ENCODE assay signal across 2 cellular contexts in the genomic region with DNA sequence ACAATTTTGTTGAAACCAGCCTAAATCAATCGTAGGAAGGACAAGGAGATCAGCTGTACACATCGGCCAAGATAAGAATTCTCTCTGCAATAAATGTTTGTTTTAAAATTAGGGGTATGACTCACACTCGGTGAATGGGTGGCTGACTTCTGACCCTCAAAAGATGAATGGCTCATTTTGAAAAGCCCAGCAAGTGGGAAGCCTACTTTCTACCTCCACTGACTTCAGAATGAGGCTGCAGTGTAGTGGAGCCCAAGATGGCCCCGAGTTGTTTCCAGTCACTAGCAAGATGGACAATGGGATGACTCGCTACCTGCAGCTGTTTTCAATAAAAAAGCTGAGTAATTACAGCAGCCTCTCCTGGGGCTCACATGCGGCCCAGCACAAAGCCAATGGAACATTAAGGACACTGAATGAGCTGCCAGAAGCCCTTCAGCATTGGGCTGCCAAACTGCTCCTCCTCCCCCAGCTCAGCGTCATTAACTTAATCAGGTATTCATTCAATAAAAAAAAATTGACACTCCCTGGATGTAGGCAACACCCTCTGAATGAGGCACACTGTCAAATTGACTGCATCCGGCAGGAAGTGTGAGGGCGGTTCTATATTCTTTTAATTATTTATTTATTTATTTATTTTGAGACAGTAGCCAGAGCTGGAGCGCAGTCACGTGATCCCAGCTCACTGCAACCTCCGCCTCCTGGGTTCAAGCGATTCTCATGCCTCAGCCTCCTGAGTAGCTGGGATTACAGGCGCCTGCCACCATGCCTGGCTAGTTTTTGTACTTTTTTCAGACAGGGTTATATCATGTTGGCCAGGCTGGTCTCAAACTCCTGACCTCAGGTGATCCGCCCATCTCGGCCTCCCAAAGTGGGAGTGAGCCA.
TF ChIP-seq lines count a peak whose summit lies in the region.

No MANE protein-coding gene starts in this region.

TF ChIP-seq in IMR-90, 13 proteins besides CTCF, POLR2A, EP300 and RAD21:
- no peak for TF ChIP-seq NFE2L2 (IDR thresholded peaks at IDR 0.05; ENCODE audit: low read depth, low read length)
- TF ChIP-seq FOS (IDR thresholded peaks at IDR 0.05; ENCODE audit: low read depth, low read length) = peak; percentile 71
- TF ChIP-seq, protein P1, sequence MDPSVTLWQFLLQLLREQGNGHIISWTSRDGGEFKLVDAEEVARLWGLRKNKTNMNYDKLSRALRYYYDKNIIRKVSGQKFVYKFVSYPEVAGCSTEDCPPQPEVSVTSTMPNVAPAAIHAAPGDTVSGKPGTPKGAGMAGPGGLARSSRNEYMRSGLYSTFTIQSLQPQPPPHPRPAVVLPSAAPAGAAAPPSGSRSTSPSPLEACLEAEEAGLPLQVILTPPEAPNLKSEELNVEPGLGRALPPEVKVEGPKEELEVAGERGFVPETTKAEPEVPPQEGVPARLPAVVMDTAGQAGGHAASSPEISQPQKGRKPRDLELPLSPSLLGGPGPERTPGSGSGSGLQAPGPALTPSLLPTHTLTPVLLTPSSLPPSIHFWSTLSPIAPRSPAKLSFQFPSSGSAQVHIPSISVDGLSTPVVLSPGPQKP (IDR thresholded peaks at IDR 0.05; ENCODE audit: borderline replicate concordance, low read depth, low read length) = no peak

TF ChIP-seq in K562, 482 proteins besides CTCF, POLR2A, EP300 and RAD21 (continues in another document):
- TF ChIP-seq ZNF384 (IDR thresholded peaks at IDR 0.05; ENCODE audit: low read depth, low read length) (0 out of 2 replicates have a peak, but pooled peaks have one; percentile 28), PCBP1 (IDR thresholded peaks at IDR 0.05; ENCODE audit: low read depth, low read length, poor library complexity, severe bottlenecking) (no peak), ZNF551 (CRISPR knock-in tag; IDR thresholded peaks at IDR 0.05) (no peak), POLR3G (IDR thresholded peaks at IDR 0.05; ENCODE audit: extremely low read depth, insufficient read length, insufficient replicate concordance) (no peak), SETDB1 (IDR thresholded peaks at IDR 0.05; ENCODE audit: low read length) (no peak), TRIM28 (IDR thresholded peaks at IDR 0.05) (no peak), TCF7 (IDR thresholded peaks at IDR 0.05; ENCODE audit: borderline replicate concordance) (no peak), CC2D1A (IDR thresholded peaks at IDR 0.05) (no peak), SMARCE1 (IDR thresholded peaks at IDR 0.05) (peak; percentile 89), SIN3B (IDR thresholded peaks at IDR 0.05; ENCODE audit: low read depth) (no peak), MIER1 (IDR thresholded peaks at IDR 0.05; ENCODE audit: low read depth) (no peak), SLC30A9 (CRISPR knock-in tag; IDR thresholded peaks at IDR 0.05) (no peak), PPARD (CRISPR knock-in tag; IDR thresholded peaks at IDR 0.05) (no peak), ZNF668 (CRISPR knock-in tag; IDR thresholded peaks at IDR 0.05) (no peak), TOE1 (IDR thresholded peaks at IDR 0.05; ENCODE audit: borderline replicate concordance) (peak; percentile 42; the same call in 1 of the 2 replicates), TOE1 (CRISPR knock-in tag; IDR thresholded peaks at IDR 0.05; ENCODE audit: borderline replicate concordance, low read depth) (no peak), LEF1 (IDR thresholded peaks at IDR 0.05) (peak; percentile 53; the same call in 1 of the 2 replicates), ZFP36 (IDR thresholded peaks at IDR 0.05; ENCODE audit: low read depth, low read length, partially characterized antibody) (no peak), DMBX1 (CRISPR knock-in tag; IDR thresholded peaks at IDR 0.05; ENCODE audit: borderline replicate concordance) (0 out of 2 replicates have a peak, but pooled peaks have one; percentile 12), ZNF24 (IDR thresholded peaks at IDR 0.05) (no peak), ZZZ3 (IDR thresholded peaks at IDR 0.05) (no peak), MTA3 (IDR thresholded peaks at IDR 0.05; ENCODE audit: borderline replicate concordance) (no peak), FOXK1 (CRISPR knock-in tag; IDR thresholded peaks at IDR 0.05; ENCODE audit: borderline replicate concordance) (no peak), BHLHE40 (IDR thresholded peaks at IDR 0.05; ENCODE audit: low read length) (no peak), KAT8 (IDR thresholded peaks at IDR 0.05; ENCODE audit: low read depth) (no peak), NONO (IDR thresholded peaks at IDR 0.05; ENCODE audit: low read depth in 2 of 2, low read length in 1 of 2) (no peak), JUND (IDR thresholded peaks at IDR 0.05; ENCODE audit: borderline replicate concordance, low read depth, low read length) (peak; percentile 97), JUND (tag; IDR thresholded peaks at IDR 0.05; ENCODE audit: borderline replicate concordance, low read depth, low read length) (peak; percentile 96; the same call in 2 of the 3 replicates), MECOM (CRISPR knock-in tag; IDR thresholded peaks at IDR 0.05) (0 out of 2 replicates have a peak, but pooled peaks have one; percentile 40), ZNF134 (CRISPR knock-in tag; conservative IDR thresholded peaks at IDR 0.05) (no peak), BRF1 (IDR thresholded peaks at IDR 0.05; ENCODE audit: borderline replicate concordance, extremely low read depth, insufficient read length) (no peak), NELFE (IDR thresholded peaks at IDR 0.05; ENCODE audit: insufficient read depth, insufficient read length) (no peak), MTF1 (CRISPR knock-in tag; IDR thresholded peaks at IDR 0.05; ENCODE audit: borderline replicate concordance) (no peak), PHB2 (IDR thresholded peaks at IDR 0.05; ENCODE audit: low read depth) (no peak), TAF1 (IDR thresholded peaks at IDR 0.05; ENCODE audit: control insufficient read depth, extremely low read depth, insufficient read depth, low read length, severe bottlenecking) (no peak), NFRKB (IDR thresholded peaks at IDR 0.05; ENCODE audit: low read depth) (peak; percentile 44; the same call in 1 of the 2 replicates), KLF6 (CRISPR knock-in tag; IDR thresholded peaks at IDR 0.05; ENCODE audit: borderline replicate concordance) (0 out of 2 replicates have a peak, but pooled peaks have one; percentile 0), ZNF77 (CRISPR knock-in tag; IDR thresholded peaks at IDR 0.05) (no peak), ZNF263 (CRISPR knock-in tag; IDR thresholded peaks at IDR 0.05; ENCODE audit: borderline replicate concordance) (no peak)
- TF ChIP-seq, protein P2, sequence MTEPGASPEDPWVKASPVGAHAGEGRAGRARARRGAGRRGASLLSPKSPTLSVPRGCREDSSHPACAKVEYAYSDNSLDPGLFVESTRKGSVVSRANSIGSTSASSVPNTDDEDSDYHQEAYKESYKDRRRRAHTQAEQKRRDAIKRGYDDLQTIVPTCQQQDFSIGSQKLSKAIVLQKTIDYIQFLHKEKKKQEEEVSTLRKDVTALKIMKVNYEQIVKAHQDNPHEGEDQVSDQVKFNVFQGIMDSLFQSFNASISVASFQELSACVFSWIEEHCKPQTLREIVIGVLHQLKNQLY (CRISPR knock-in tag; conservative IDR thresholded peaks at IDR 0.05) = no peak
- TF ChIP-seq, protein P3, sequence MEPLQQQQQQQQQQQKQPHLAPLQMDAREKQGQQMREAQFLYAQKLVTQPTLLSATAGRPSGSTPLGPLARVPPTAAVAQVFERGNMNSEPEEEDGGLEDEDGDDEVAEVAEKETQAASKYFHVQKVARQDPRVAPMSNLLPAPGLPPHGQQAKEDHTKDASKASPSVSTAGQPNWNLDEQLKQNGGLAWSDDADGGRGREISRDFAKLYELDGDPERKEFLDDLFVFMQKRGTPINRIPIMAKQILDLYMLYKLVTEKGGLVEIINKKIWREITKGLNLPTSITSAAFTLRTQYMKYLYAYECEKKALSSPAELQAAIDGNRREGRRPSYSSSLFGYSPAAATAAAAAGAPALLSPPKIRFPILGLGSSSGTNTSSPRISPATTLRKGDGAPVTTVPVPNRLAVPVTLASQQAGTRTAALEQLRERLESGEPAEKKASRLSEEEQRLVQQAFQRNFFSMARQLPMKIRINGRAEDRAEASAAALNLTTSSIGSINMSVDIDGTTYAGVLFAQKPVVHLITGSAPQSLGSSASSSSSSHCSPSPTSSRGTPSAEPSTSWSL (CRISPR knock-in tag; IDR thresholded peaks at IDR 0.05; ENCODE audit: borderline replicate concordance) = no peak
- TF ChIP-seq, protein P4, sequence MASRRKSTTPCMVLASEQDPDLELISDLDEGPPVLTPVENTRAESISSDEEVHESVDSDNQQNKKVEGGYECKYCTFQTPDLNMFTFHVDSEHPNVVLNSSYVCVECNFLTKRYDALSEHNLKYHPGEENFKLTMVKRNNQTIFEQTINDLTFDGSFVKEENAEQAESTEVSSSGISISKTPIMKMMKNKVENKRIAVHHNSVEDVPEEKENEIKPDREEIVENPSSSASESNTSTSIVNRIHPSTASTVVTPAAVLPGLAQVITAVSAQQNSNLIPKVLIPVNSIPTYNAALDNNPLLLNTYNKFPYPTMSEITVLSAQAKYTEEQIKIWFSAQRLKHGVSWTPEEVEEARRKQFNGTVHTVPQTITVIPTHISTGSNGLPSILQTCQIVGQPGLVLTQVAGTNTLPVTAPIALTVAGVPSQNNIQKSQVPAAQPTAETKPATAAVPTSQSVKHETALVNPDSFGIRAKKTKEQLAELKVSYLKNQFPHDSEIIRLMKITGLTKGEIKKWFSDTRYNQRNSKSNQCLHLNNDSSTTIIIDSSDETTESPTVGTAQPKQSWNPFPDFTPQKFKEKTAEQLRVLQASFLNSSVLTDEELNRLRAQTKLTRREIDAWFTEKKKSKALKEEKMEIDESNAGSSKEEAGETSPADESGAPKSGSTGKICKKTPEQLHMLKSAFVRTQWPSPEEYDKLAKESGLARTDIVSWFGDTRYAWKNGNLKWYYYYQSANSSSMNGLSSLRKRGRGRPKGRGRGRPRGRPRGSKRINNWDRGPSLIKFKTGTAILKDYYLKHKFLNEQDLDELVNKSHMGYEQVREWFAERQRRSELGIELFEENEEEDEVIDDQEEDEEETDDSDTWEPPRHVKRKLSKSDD (conservative IDR thresholded peaks at IDR 0.05; ENCODE audit: low read length) = no peak
- TF ChIP-seq, protein P5, sequence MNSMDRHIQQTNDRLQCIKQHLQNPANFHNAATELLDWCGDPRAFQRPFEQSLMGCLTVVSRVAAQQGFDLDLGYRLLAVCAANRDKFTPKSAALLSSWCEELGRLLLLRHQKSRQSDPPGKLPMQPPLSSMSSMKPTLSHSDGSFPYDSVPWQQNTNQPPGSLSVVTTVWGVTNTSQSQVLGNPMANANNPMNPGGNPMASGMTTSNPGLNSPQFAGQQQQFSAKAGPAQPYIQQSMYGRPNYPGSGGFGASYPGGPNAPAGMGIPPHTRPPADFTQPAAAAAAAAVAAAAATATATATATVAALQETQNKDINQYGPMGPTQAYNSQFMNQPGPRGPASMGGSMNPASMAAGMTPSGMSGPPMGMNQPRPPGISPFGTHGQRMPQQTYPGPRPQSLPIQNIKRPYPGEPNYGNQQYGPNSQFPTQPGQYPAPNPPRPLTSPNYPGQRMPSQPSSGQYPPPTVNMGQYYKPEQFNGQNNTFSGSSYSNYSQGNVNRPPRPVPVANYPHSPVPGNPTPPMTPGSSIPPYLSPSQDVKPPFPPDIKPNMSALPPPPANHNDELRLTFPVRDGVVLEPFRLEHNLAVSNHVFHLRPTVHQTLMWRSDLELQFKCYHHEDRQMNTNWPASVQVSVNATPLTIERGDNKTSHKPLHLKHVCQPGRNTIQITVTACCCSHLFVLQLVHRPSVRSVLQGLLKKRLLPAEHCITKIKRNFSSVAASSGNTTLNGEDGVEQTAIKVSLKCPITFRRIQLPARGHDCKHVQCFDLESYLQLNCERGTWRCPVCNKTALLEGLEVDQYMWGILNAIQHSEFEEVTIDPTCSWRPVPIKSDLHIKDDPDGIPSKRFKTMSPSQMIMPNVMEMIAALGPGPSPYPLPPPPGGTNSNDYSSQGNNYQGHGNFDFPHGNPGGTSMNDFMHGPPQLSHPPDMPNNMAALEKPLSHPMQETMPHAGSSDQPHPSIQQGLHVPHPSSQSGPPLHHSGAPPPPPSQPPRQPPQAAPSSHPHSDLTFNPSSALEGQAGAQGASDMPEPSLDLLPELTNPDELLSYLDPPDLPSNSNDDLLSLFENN (IDR thresholded peaks at IDR 0.05; ENCODE audit: low read depth in 2 of 2, low read length in 2 of 2) = no peak
- TF ChIP-seq, protein P6, sequence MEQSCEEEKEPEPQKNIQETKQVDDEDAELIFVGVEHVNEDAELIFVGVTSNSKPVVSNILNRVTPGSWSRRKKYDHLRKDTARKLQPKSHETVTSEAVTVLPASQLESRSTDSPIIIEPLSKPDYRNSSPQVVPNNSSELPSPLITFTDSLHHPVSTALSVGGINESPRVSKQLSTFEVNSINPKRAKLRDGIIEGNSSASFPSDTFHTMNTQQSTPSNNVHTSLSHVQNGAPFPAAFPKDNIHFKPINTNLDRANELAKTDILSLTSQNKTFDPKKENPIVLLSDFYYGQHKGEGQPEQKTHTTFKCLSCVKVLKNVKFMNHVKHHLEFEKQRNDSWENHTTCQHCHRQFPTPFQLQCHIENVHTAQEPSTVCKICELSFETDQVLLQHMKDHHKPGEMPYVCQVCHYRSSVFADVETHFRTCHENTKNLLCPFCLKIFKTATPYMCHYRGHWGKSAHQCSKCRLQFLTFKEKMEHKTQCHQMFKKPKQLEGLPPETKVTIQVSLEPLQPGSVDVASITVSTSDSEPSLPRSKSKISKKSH (CRISPR knock-in tag; IDR thresholded peaks at IDR 0.05) = no peak
- TF ChIP-seq, protein P7, sequence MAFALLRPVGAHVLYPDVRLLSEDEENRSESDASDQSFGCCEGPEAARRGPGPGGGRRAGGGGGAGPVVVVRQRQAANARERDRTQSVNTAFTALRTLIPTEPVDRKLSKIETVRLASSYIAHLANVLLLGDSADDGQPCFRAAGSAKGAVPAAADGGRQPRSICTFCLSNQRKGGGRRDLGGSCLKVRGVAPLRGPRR (CRISPR knock-in tag; IDR thresholded peaks at IDR 0.05) = no peak
- TF ChIP-seq, protein P8, sequence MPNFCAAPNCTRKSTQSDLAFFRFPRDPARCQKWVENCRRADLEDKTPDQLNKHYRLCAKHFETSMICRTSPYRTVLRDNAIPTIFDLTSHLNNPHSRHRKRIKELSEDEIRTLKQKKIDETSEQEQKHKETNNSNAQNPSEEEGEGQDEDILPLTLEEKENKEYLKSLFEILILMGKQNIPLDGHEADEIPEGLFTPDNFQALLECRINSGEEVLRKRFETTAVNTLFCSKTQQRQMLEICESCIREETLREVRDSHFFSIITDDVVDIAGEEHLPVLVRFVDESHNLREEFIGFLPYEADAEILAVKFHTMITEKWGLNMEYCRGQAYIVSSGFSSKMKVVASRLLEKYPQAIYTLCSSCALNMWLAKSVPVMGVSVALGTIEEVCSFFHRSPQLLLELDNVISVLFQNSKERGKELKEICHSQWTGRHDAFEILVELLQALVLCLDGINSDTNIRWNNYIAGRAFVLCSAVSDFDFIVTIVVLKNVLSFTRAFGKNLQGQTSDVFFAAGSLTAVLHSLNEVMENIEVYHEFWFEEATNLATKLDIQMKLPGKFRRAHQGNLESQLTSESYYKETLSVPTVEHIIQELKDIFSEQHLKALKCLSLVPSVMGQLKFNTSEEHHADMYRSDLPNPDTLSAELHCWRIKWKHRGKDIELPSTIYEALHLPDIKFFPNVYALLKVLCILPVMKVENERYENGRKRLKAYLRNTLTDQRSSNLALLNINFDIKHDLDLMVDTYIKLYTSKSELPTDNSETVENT (CRISPR knock-in tag; IDR thresholded peaks at IDR 0.05) = no peak
- TF ChIP-seq, protein P9, sequence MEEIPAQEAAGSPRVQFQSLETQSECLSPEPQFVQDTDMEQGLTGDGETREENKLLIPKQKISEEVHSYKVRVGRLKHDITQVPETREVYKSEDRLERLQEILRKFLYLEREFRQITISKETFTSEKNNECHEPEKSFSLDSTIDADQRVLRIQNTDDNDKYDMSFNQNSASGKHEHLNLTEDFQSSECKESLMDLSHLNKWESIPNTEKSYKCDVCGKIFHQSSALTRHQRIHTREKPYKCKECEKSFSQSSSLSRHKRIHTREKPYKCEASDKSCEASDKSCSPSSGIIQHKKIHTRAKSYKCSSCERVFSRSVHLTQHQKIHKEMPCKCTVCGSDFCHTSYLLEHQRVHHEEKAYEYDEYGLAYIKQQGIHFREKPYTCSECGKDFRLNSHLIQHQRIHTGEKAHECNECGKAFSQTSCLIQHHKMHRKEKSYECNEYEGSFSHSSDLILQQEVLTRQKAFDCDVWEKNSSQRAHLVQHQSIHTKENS (CRISPR knock-in tag; IDR thresholded peaks at IDR 0.05) = no peak
